ENCODE assay signal across 9 cellular contexts in genomic region chr10:122565766-122566206, GRCh38. TPM values are rescaled to one million over a fixed set of nuclear protein-coding genes. Genes with fewer than 3 reads are reported as not detected.
A peak's percentile ranks its signal among the peaks of the same experiment; 100 is the strongest.
DNase-seq lines count a peak whose midpoint lies in the region; ATAC-seq and TF ChIP-seq lines count a peak whose summit lies in the region.
"Had no signal": no experiment of that assay in that cellular context is flagged by ENCODE, and none has a peak within 500 bp of the region (broad histone marks: within the 10 kb centered on the region; RNA-seq: fewer than 3 reads in every experiment).

No MANE protein-coding gene starts in this region.

- DNase-seq in COR-L47 (lab: John Stamatoyannopoulos, UW) (peak; percentile 30), Peyer's patch (peak; percentile 52 to 89 (median 86)), foreskin keratinocyte (peak in 1 of 2 donors; percentile 59), osteoblast (ENCODE audit: insufficient read length, low spot score, missing footprints) (peak; percentile 92), superior temporal gyrus (ENCODE audit: extremely low spot score) (peak; percentile 99)
- DNase-seq in activated T-helper 2 cell treated with anti-CD3 and anti-CD28 coated beads, Interferon-gamma antibody, Interleukin-2, Interleukin-4, amounts not matched to agents 10 μg/mL and 5 μg/mL and 100 μg/mL, durations not matched to agents 14 hours and 24 hours and 36 hours (ENCODE audit: low spot score), result peak; percentile 36

- H3K27me3 ChIP-seq in Peyer's patch, result no peaks in the 10 kb centered on the region
- H3K27me3 ChIP-seq in foreskin keratinocyte, result peaks cover 8% of the 10 kb centered on the region
- peaks cover 38% of the 10 kb centered on the region for H3K27me3 ChIP-seq in osteoblast (ENCODE audit: insufficient read depth, low read length)

- H3K4me1 Mint-ChIP-seq in activated T-helper 2 cell treated with anti-CD3 and anti-CD28 coated beads, Interferon-gamma antibody, Interleukin-2, Interleukin-4, amounts not matched to agents 10 μg/mL and 5 μg/mL and 100 μg/mL, durations not matched to agents 14 hours and 24 hours and 36 hours (ENCODE audit: low read depth), result peaks cover 3% of the 10 kb centered on the region

- peak; percentile 69 for ATAC-seq in foreskin keratinocyte
- ATAC-seq in GM21529 (IDR thresholded peaks at IDR 0.05; ENCODE audit: unreplicated experiment), result no peak

- H3K27me3 Mint-ChIP-seq in activated T-helper 2 cell treated with anti-CD3 and anti-CD28 coated beads, Interferon-gamma antibody, Interleukin-2, Interleukin-4, amounts not matched to agents 10 μg/mL and 5 μg/mL and 100 μg/mL, durations not matched to agents 14 hours and 24 hours and 36 hours (ENCODE audit: low read depth), result peaks cover 20% of the 10 kb centered on the region

- H3K36me3 ChIP-seq in Peyer's patch (no peaks in the 10 kb centered on the region), osteoblast (ENCODE audit: insufficient read depth, low read length) (no peaks in the 10 kb centered on the region)
- H3K36me3 ChIP-seq: SJSA1 had no signal

- H4K20me1 ChIP-seq in osteoblast (ENCODE audit: insufficient read depth, low read length), result no peaks in the 10 kb centered on the region

- peak overlapping the region; percentile 94 for H3K4me2 ChIP-seq in osteoblast (ENCODE audit: insufficient read depth, low read length)

- no peaks in the 10 kb centered on the region for H3K79me2 ChIP-seq in osteoblast (ENCODE audit: insufficient read depth, low read length)

- peak; percentile 99 for TF ChIP-seq RAD21 in Ishikawa (IDR thresholded peaks at IDR 0.05; ENCODE audit: low read depth)

- H3K9me3 Mint-ChIP-seq in activated T-helper 2 cell treated with anti-CD3 and anti-CD28 coated beads, Interferon-gamma antibody, Interleukin-2, Interleukin-4, amounts not matched to agents 10 μg/mL and 5 μg/mL and 100 μg/mL, durations not matched to agents 14 hours and 24 hours and 36 hours, result no peaks in the 10 kb centered on the region

- peak overlapping the region; percentile 82 for H2AFZ ChIP-seq in osteoblast (ENCODE audit: low read length)

- no peak for TF ChIP-seq EP300 in Ishikawa (IDR thresholded peaks at IDR 0.05; ENCODE audit: borderline replicate concordance)

- peaks cover 0 to 21% (median 0%) of the 10 kb centered on the region in 4 donors for H3K4me1 ChIP-seq in Peyer's patch
- no peaks in the 10 kb centered on the region for H3K4me1 ChIP-seq in foreskin keratinocyte
- peaks cover 7% of the 10 kb centered on the region for H3K4me1 ChIP-seq in osteoblast (ENCODE audit: insufficient read depth, low read length)
- H3K4me1 ChIP-seq: SJSA1 had no signal

- H3K4me3 Mint-ChIP-seq in activated T-helper 2 cell treated with anti-CD3 and anti-CD28 coated beads, Interferon-gamma antibody, Interleukin-2, Interleukin-4, amounts not matched to agents 10 μg/mL and 5 μg/mL and 100 μg/mL, durations not matched to agents 14 hours and 24 hours and 36 hours (ENCODE audit: low read depth), result no peak overlapping the region

- H3K4me3 ChIP-seq in Peyer's patch (peak overlapping the region in 2 of 4 donors; percentile 30 to 31), osteoblast (ENCODE audit: insufficient read depth, low read length) (peak overlapping the region; percentile 70)
- H3K4me3 ChIP-seq: SJSA1 had no signal

- H3K9me3 ChIP-seq in Peyer's patch, result no peaks in the 10 kb centered on the region
- no peaks in the 10 kb centered on the region for H3K9me3 ChIP-seq in osteoblast (ENCODE audit: low read depth, low read length)
- H3K9me3 ChIP-seq: SJSA1 had no signal

- H3K27ac ChIP-seq in Peyer's patch, result peak overlapping the region in 1 of 4 donors; percentile 28
- no peak overlapping the region for H3K27ac ChIP-seq in foreskin keratinocyte
- no peak overlapping the region for H3K27ac ChIP-seq in osteoblast (ENCODE audit: low read depth, low read length)
- H3K27ac ChIP-seq: SJSA1 had no signal

- TF ChIP-seq CTCF in Peyer's patch (IDR thresholded peaks at IDR 0.05) (peak; percentile 20 to 94 (median 78)), foreskin keratinocyte (conservative IDR thresholded peaks at IDR 0.05) (peak; percentile 92), osteoblast (IDR thresholded peaks at IDR 0.05; ENCODE audit: extremely low read depth, low read depth, low read length) (peak; percentile 87)

- H3K36me3 Mint-ChIP-seq in activated T-helper 2 cell treated with anti-CD3 and anti-CD28 coated beads, Interferon-gamma antibody, Interleukin-2, Interleukin-4, amounts not matched to agents 10 μg/mL and 5 μg/mL and 100 μg/mL, durations not matched to agents 14 hours and 24 hours and 36 hours (ENCODE audit: low read depth), result no peaks in the 10 kb centered on the region

- no peak for TF ChIP-seq POLR2A in Peyer's patch (IDR thresholded peaks at IDR 0.05)

- no peak overlapping the region for H3K27ac Mint-ChIP-seq in activated T-helper 2 cell treated with anti-CD3 and anti-CD28 coated beads, Interferon-gamma antibody, Interleukin-2, Interleukin-4, amounts not matched to agents 10 μg/mL and 5 μg/mL and 100 μg/mL, durations not matched to agents 14 hours and 24 hours and 36 hours

- intact Hi-C loops in activated T-helper 2 cell treated with anti-CD3 and anti-CD28 coated beads, Interferon-gamma antibody, Interleukin-2, Interleukin-4, amounts not matched to agents 10 μg/mL and 5 μg/mL and 100 μg/mL, durations not matched to agents 14 hours and 24 hours and 36 hours (cut with micrococcal nuclease), result loop anchor here (1.0 to 5.0 kb wide), 4 partner anchors 38 to 267 kb away; no protein-coding TSS in a partner anchor

TF ChIP-seq in Ishikawa, 13 proteins besides CTCF, POLR2A, EP300 and RAD21:
- peak; percentile 56; the same call in 1 of the 2 replicates for TF ChIP-seq CEBPB (IDR thresholded peaks at IDR 0.05)
- no peak for TF ChIP-seq TCF12 (IDR thresholded peaks at IDR 0.05; ENCODE audit: low read depth)
TF ChIP-seq in Ishikawa: peak in this region for 1.

RNA-seq across cellular contexts. Expression of gene DMBT1, which starts 5.2 kb away (rescaled TPM):
- total RNA-seq in Peyer's patch (100 to 1,000 TPM; 124 to 653 (median 224) TPM), foreskin keratinocyte (0.04 and 0.07 TPM in 2 replicates), osteoblast (under 0.01 and 0.29 TPM in 2 replicates)
- total RNA-seq in activated T-helper 2 cell treated with anti-CD3 and anti-CD28 coated beads, Interferon-gamma antibody, Interleukin-2, Interleukin-4, amounts not matched to agents 10 μg/mL and 5 μg/mL and 100 μg/mL, durations not matched to agents 14 hours and 24 hours and 36 hours, result not detected in 2 replicates
- polyA plus RNA-seq in foreskin keratinocyte, result 0.02 and 0.03 TPM in 2 replicates
- total RNA-seq: SJSA1 had no signal

Comparison
In these comparisons a context has a peak if more than half of its experiments do, and no peak if none do; other contexts are left out.
1. RNA of gene DMBT1, which starts 5.2 kb away (total RNA-seq): 124 to 653 TPM in Peyer's patch; 0.04 to 0.07 TPM in foreskin keratinocyte, not detected in activated T-helper 2 cell treated with anti-CD3 and anti-CD28 coated beads, Interferon-gamma antibody, Interleukin-2, Interleukin-4, amounts not matched to agents 10 μg/mL and 5 μg/mL and 100 μg/mL, durations not matched to agents 14 hours and 24 hours and 36 hours and under 0.01 to 0.29 TPM in osteoblast; every median in the first group is over 10 times any median in the second.
2. Peak in every context shown above with its lines, with median percentiles within 50 percentile points of each other: CTCF ChIP-seq.